ENCODE assay signal across 32 cellular contexts in genomic region chr4:64777286-64777685, GRCh38.
"Had no signal": no experiment of that assay in that cellular context is flagged by ENCODE, and none has a peak within 500 bp of the region (broad histone marks: within the 10 kb centered on the region; RNA-seq: fewer than 3 reads in every experiment).

No MANE protein-coding gene starts in this region.

- H3K9me3 ChIP-seq: heart left ventricle, ovary, prostate gland, sigmoid colon, thoracic aorta, vagina had no signal

- H3K9me3 Mint-ChIP-seq: activated CD4-positive, alpha-beta memory T cell treated with anti-CD3 and anti-CD28 coated beads, Interleukin-2, amount 10 ng/mL, durations not matched to agents 7 days and 5 days; activated CD4-positive, alpha-beta T cell treated with anti-CD3 and anti-CD28 coated beads, Interleukin-2, amount 10 ng/mL, durations not matched to agents 7 days and 5 days; activated T-cell treated with anti-CD3 and anti-CD28 coated beads, Interleukin-2, amount 50 U/mL, for 4 hours; activated T-helper 17 cell treated with anti-CD3 and anti-CD28 coated beads, Interleukin-2, amount 50 U/mL, for 72 hours; brain; mesothelial cell of epicardium; naive B cell; nephron progenitor cell; stimulated activated effector memory CD8-positive, alpha-beta T cell treated with anti-CD3 and anti-CD28 coated beads, Interleukin-12 subunit alpha, Interleukin-12 subunit beta, amount 100 ng/mL, for 72 hours; stimulated activated naive CD8-positive, alpha-beta T cell treated with anti-CD3 and anti-CD28 coated beads, Interleukin-15, Interleukin-2, amounts not matched to agents 100 ng/mL and 50 ng/mL, for 24 hours; T-helper 1 cell treated with Interleukin-12 subunit alpha and Interleukin-12 subunit beta and Interleukin-4 antibody, amounts not matched to agents 30 μg/mL and 1 μg/mL, for 36 hours had no signal

- H3K4me3 Mint-ChIP-seq: activated CD4-positive, alpha-beta memory T cell treated with anti-CD3 and anti-CD28 coated beads, Interleukin-2, amount 10 ng/mL, durations not matched to agents 7 days and 5 days; activated CD4-positive, alpha-beta T cell treated with anti-CD3 and anti-CD28 coated beads, Interleukin-2, amount 10 ng/mL, durations not matched to agents 7 days and 5 days; activated T-cell treated with anti-CD3 and anti-CD28 coated beads, Interleukin-2, amount 50 U/mL, for 4 hours; activated T-helper 17 cell treated with anti-CD3 and anti-CD28 coated beads, Interleukin-2, amount 50 U/mL, for 72 hours; brain; mesothelial cell of epicardium; naive B cell; nephron progenitor cell; stimulated activated effector memory CD8-positive, alpha-beta T cell treated with anti-CD3 and anti-CD28 coated beads, Interleukin-12 subunit alpha, Interleukin-12 subunit beta, amount 100 ng/mL, for 72 hours; stimulated activated naive CD8-positive, alpha-beta T cell treated with anti-CD3 and anti-CD28 coated beads, Interleukin-15, Interleukin-2, amounts not matched to agents 100 ng/mL and 50 ng/mL, for 24 hours; T-helper 1 cell treated with Interleukin-12 subunit alpha and Interleukin-12 subunit beta and Interleukin-4 antibody, amounts not matched to agents 30 μg/mL and 1 μg/mL, for 36 hours had no signal

- H3K27ac ChIP-seq: cardiac muscle cell, coronary artery, dorsolateral prefrontal cortex, heart left ventricle, ovary, prostate gland, sigmoid colon, thoracic aorta, vagina had no signal

- H3K27ac Mint-ChIP-seq: activated CD4-positive, alpha-beta memory T cell treated with anti-CD3 and anti-CD28 coated beads, Interleukin-2, amount 10 ng/mL, durations not matched to agents 7 days and 5 days; activated CD4-positive, alpha-beta T cell treated with anti-CD3 and anti-CD28 coated beads, Interleukin-2, amount 10 ng/mL, durations not matched to agents 7 days and 5 days; activated T-helper 17 cell treated with anti-CD3 and anti-CD28 coated beads, Interleukin-2, amount 50 U/mL, for 72 hours; brain; mesothelial cell of epicardium; naive B cell; nephron progenitor cell; stimulated activated effector memory CD8-positive, alpha-beta T cell treated with anti-CD3 and anti-CD28 coated beads, Interleukin-12 subunit alpha, Interleukin-12 subunit beta, amount 100 ng/mL, for 72 hours; stimulated activated naive CD8-positive, alpha-beta T cell treated with anti-CD3 and anti-CD28 coated beads, Interleukin-15, Interleukin-2, amounts not matched to agents 100 ng/mL and 50 ng/mL, for 24 hours; T-helper 1 cell treated with Interleukin-12 subunit alpha and Interleukin-12 subunit beta and Interleukin-4 antibody, amounts not matched to agents 30 μg/mL and 1 μg/mL, for 36 hours had no signal

- H3K27me3 ChIP-seq: cardiac muscle cell, dorsolateral prefrontal cortex, ovary, sigmoid colon, vagina had no signal

- H3K36me3 ChIP-seq: cardiac muscle cell, heart left ventricle, ovary, prostate gland, sigmoid colon, thoracic aorta, vagina had no signal

- H3K4me1 ChIP-seq: heart left ventricle, prostate gland, sigmoid colon, vagina had no signal

- H3K36me3 Mint-ChIP-seq: brain; mesothelial cell of epicardium; naive B cell; stimulated activated effector memory CD8-positive, alpha-beta T cell treated with anti-CD3 and anti-CD28 coated beads, Interleukin-12 subunit alpha, Interleukin-12 subunit beta, amount 100 ng/mL, for 72 hours had no signal

- H3K27me3 Mint-ChIP-seq: activated CD4-positive, alpha-beta memory T cell treated with anti-CD3 and anti-CD28 coated beads, Interleukin-2, amount 10 ng/mL, durations not matched to agents 7 days and 5 days; activated T-helper 17 cell treated with anti-CD3 and anti-CD28 coated beads, Interleukin-2, amount 50 U/mL, for 72 hours; brain; naive B cell; stimulated activated naive CD8-positive, alpha-beta T cell treated with anti-CD3 and anti-CD28 coated beads, Interleukin-15, Interleukin-2, amounts not matched to agents 100 ng/mL and 50 ng/mL, for 24 hours had no signal

- H3K4me3 ChIP-seq: cardiac muscle cell, coronary artery, dorsolateral prefrontal cortex, heart left ventricle, ovary, prostate gland, sigmoid colon, thoracic aorta, vagina had no signal

- DNase-seq: activated CD4-positive, alpha-beta memory T cell treated with anti-CD3 and anti-CD28 coated beads, Interleukin-2, amount 10 ng/mL, durations not matched to agents 7 days and 5 days; activated CD4-positive, alpha-beta T cell treated with anti-CD3 and anti-CD28 coated beads for 1 hour; activated CD4-positive, alpha-beta T cell treated with anti-CD3 and anti-CD28 coated beads, Interleukin-2, amount 10 ng/mL, durations not matched to agents 7 days and 5 days; activated CD8-positive, alpha-beta memory T cell treated with anti-CD3 and anti-CD28 coated beads, Interleukin-2, amount 50 U/mL, for 48 hours; activated gamma-delta T cell treated with Interleukin-2 at 50 U/mL for 16 hours; activated naive CD4-positive, alpha-beta T cell treated with anti-CD3 and anti-CD28 coated beads, Interleukin-2, amount 50 U/mL, for 16 hours; activated T-cell treated with anti-CD3 and anti-CD28 coated beads, Interleukin-2, amount 50 U/mL, for 4 hours; amniotic stem cell; dorsolateral prefrontal cortex; effector memory CD4-positive, alpha-beta T cell; heart left ventricle; hypothalamus; left colon; naive B cell; nephron progenitor cell; ovary; sigmoid colon; small intestine; stimulated activated CD4-positive, alpha-beta T cell treated with anti-CD3 and anti-CD28 coated beads, Interleukin-4, amount 100 ng/mL, for 24 hours; T-helper 9 cell; trophoblast cell had no signal

- H3K4me1 Mint-ChIP-seq: activated CD4-positive, alpha-beta memory T cell treated with anti-CD3 and anti-CD28 coated beads, Interleukin-2, amount 10 ng/mL, durations not matched to agents 7 days and 5 days; activated CD4-positive, alpha-beta T cell treated with anti-CD3 and anti-CD28 coated beads, Interleukin-2, amount 10 ng/mL, durations not matched to agents 7 days and 5 days; activated T-helper 17 cell treated with anti-CD3 and anti-CD28 coated beads, Interleukin-2, amount 50 U/mL, for 72 hours; brain; mesothelial cell of epicardium; naive B cell; nephron progenitor cell; stimulated activated effector memory CD8-positive, alpha-beta T cell treated with anti-CD3 and anti-CD28 coated beads, Interleukin-12 subunit alpha, Interleukin-12 subunit beta, amount 100 ng/mL, for 72 hours had no signal
